ENCODE assay signal across 8 cellular contexts in genomic region chr1:157993179-157994080, GRCh38. TPM values are rescaled to one million over a fixed set of nuclear protein-coding genes. Genes with fewer than 3 reads are reported as not detected.
DNase-seq lines count a peak whose midpoint lies in the region; ATAC-seq and TF ChIP-seq lines count a peak whose summit lies in the region.

TSS of gene KIRREL1 (plus strand) at chr1:157993645. CDS start at chr1:157993677, 32 bp downstream.

- peaks cover 19% of the 10 kb centered on the region for H3K9me1 ChIP-seq in IMR-90 (ENCODE audit: insufficient read depth, low read length)

- intact Hi-C loops in IMR-90 (cut with micrococcal nuclease) (loop anchor here (1.0 to 2.0 kb wide), 2 partner anchors 25 to 26 kb away; no protein-coding TSS in a partner anchor), cardiac septum (cut with DNase I) (loop anchor here (2.0 to 10.0 kb wide), 3 partner anchors 25 to 121 kb away; no protein-coding TSS in a partner anchor), ovary (cut with DNase I) (loop anchor here in 1 of 4 donors (2.0 to 10.0 kb wide), 4 partner anchors 41 to 1861 kb away; no protein-coding TSS in a partner anchor)

- peak within 1 kb of the TSS; percentile 90 for H3K56ac ChIP-seq in IMR-90 (ENCODE audit: extremely low read depth, insufficient read depth, low read length)

- H3K9ac ChIP-seq in IMR-90 (ENCODE audit: low read depth, low read length), result peak within 1 kb of the TSS; percentile 97

- ATAC-seq in IMR-90 (ENCODE audit: low read depth) (peak; percentile 63), GM21529 (IDR thresholded peaks at IDR 0.05; ENCODE audit: unreplicated experiment) (no peak)
- peak; percentile 14 to 26 for ATAC-seq in activated naive CD4-positive, alpha-beta T cell treated with anti-CD3 and anti-CD28 coated beads, Interleukin-2, amount 50 U/mL, for 72 hours

- TF ChIP-seq EP300 in ovary (IDR thresholded peaks at IDR 0.05), result no peak

- H3K14ac ChIP-seq in IMR-90 (replicated peaks; ENCODE audit: low read depth, low read length), result peak within 1 kb of the TSS; percentile 96

- no peaks in the 10 kb centered on the region for H3K9me3 Mint-ChIP-seq in activated naive CD4-positive, alpha-beta T cell treated with anti-CD3 and anti-CD28 coated beads, Interleukin-2, amount 50 U/mL, for 72 hours

- peak within 1 kb of the TSS; percentile 93 for H3K4me2 ChIP-seq in IMR-90 (ENCODE audit: low read depth, low read length)

- no peak within 1 kb of the TSS for H3K27ac Mint-ChIP-seq in activated naive CD4-positive, alpha-beta T cell treated with anti-CD3 and anti-CD28 coated beads, Interleukin-2, amount 50 U/mL, for 72 hours

- 0% methylated on average over 23 of the region's 75 CpGs; no CpG with 5 or more reads in 1 of the 2 experiments for WGBS in IMR-90 (ENCODE audit: extremely low coverage in 2 of 2, insufficient read length in 1 of 2), 2 experiments
- 0 to 1% (median 1%) methylated on average over 57 to 75 of the region's 75 CpGs for WGBS in ovary, 3 donors

- in situ Hi-C loops in IMR-90 (cut with MboI; ENCODE audit: low sequenced_read_pairs), result loop anchor here (5.0 kb wide), 1 partner anchor 39 kb away; no protein-coding TSS in a partner anchor

- DNase-seq in IMR-90 (peak; percentile 65), cardiac septum (ENCODE audit: low spot score) (no peak), ovary (peak; percentile 78 to 84 (median 82)), pons (ENCODE audit: low spot score) (no peak), globus pallidus (ENCODE audit: low spot score) (no peak)
- DNase-seq in activated naive CD4-positive, alpha-beta T cell treated with anti-CD3 and anti-CD28 coated beads, Interleukin-2, amount 50 U/mL, for 72 hours (ENCODE audit: low spot score in 2 of 2), result no peak

- H2AK9ac ChIP-seq in IMR-90 (replicated peaks; ENCODE audit: low read depth, low read length, poor library complexity), result peak within 1 kb of the TSS; percentile 99

- H3K4me3 ChIP-seq in IMR-90 (ENCODE audit: insufficient read depth, low read depth, low read length), result peak within 1 kb of the TSS; percentile 95
- peak within 1 kb of the TSS; percentile 97 for H3K4me3 ChIP-seq in ovary

- peak within 1 kb of the TSS; percentile 90 for H2AK5ac ChIP-seq in IMR-90 (ENCODE audit: low read depth, low read length)

- peak within 1 kb of the TSS; percentile 88 for H2BK5ac ChIP-seq in IMR-90 (ENCODE audit: low read depth, low read length, poor library complexity, severe bottlenecking)

- H3K36me3 ChIP-seq in IMR-90 (ENCODE audit: control insufficient read depth, insufficient read depth, low read length) (no peaks in the 10 kb centered on the region), ovary (no peaks in the 10 kb centered on the region)

- H3K4me1 ChIP-seq in IMR-90 (ENCODE audit: control insufficient read depth, insufficient read depth, low read length) (peaks cover 10% of the 10 kb centered on the region), ovary (ENCODE audit: insufficient read depth) (peaks cover 20% of the 10 kb centered on the region)

- H3K27ac ChIP-seq in C4-2B, result peak within 1 kb of the TSS; percentile 58
- peak within 1 kb of the TSS; percentile 96 for H3K27ac ChIP-seq in IMR-90 (ENCODE audit: insufficient read depth, low read length)
- H3K27ac ChIP-seq in ovary, result peak within 1 kb of the TSS; percentile 95 to 97

- POLR2A ChIA-PET in IMR-90 (lab: Charles Lee; ENCODE audit: unreplicated experiment), result no interaction called here

- H2BK120ac ChIP-seq in IMR-90 (ENCODE audit: low read depth, low read length), result peak within 1 kb of the TSS; percentile 90

- CTCF ChIA-PET in IMR-90 (lab: Yijun Ruan, JAX), result interaction anchor here (0.6 to 5.1 kb wide), 9 partner anchors 9 to 128 kb away, joined by 3 to 35 read pairs (median 12); no protein-coding TSS in a partner anchor

- H3K9me3 ChIP-seq in IMR-90 (ENCODE audit: control insufficient read depth, insufficient read depth, low read length), result no peaks in the 10 kb centered on the region
- H3K9me3 ChIP-seq in ovary, result no peaks in the 10 kb centered on the region

- peak within 1 kb of the TSS; percentile 63 to 84 for H4K8ac ChIP-seq in IMR-90 (ENCODE audit: low read depth in 2 of 2, low read length in 2 of 2)

- H4K20me1 ChIP-seq in IMR-90 (ENCODE audit: insufficient read depth, low read length), result peaks cover 37% of the 10 kb centered on the region

- peak within 1 kb of the TSS; percentile 82 for H3K18ac ChIP-seq in IMR-90 (ENCODE audit: low read depth, low read length)

- H3K23ac ChIP-seq in IMR-90 (ENCODE audit: low read depth, low read length), result peak within 1 kb of the TSS; percentile 99

- 0 out of 2 replicates have a peak, but pooled peaks have one; percentile 1 for TF ChIP-seq RAD21 in IMR-90 (IDR thresholded peaks at IDR 0.05; ENCODE audit: low read length)

- H3K79me1 ChIP-seq in IMR-90 (ENCODE audit: low read depth in 1 of 2, low read length in 2 of 2), result peaks cover 0 to 41% of the 10 kb centered on the region in 2 experiments; a peak in 3 of 4 replicates

- peak within 1 kb of the TSS; percentile 91 for H2AFZ ChIP-seq in IMR-90 (replicated peaks; ENCODE audit: low read length, poor library complexity)

- dilution Hi-C loops in IMR-90 (cut with HindIII; ENCODE audit: low sequenced_read_pairs, unreplicated experiment), result no loop called here

- peak within 1 kb of the TSS; percentile 65 for H4K5ac ChIP-seq in IMR-90 (ENCODE audit: low read depth, low read length)

- BruUV-seq in IMR-90 (replicated peaks; lab: Mats Ljungman, UMichigan), result no TSS peak

- H3K36me3 Mint-ChIP-seq in activated naive CD4-positive, alpha-beta T cell treated with anti-CD3 and anti-CD28 coated beads, Interleukin-2, amount 50 U/mL, for 72 hours, result no peaks in the 10 kb centered on the region

- H3K27me3 ChIP-seq in IMR-90 (ENCODE audit: control insufficient read depth, insufficient read depth, low read length), result peaks cover 10% of the 10 kb centered on the region
- no peaks in the 10 kb centered on the region for H3K27me3 ChIP-seq in ovary

- H3K4ac ChIP-seq in IMR-90 (ENCODE audit: low read depth, low read length), result peak within 1 kb of the TSS; percentile 86

- no peak for TF ChIP-seq CTCF in C4-2B (conservative IDR thresholded peaks at IDR 0.05)
- no peak for TF ChIP-seq CTCF in IMR-90 (conservative IDR thresholded peaks at IDR 0.05; ENCODE audit: low read depth, low read length)
- no peak for TF ChIP-seq CTCF in ovary (IDR thresholded peaks at IDR 0.05)

- peak within 1 kb of the TSS; percentile 93 for H2BK15ac ChIP-seq in IMR-90 (ENCODE audit: low read depth, low read length)

- peak; percentile 75 for TF ChIP-seq POLR2A in IMR-90 (IDR thresholded peaks at IDR 0.05; ENCODE audit: low read depth, low read length)
- TF ChIP-seq POLR2A in ovary (IDR thresholded peaks at IDR 0.05), result peak; percentile 46

- H4K91ac ChIP-seq in IMR-90 (ENCODE audit: insufficient read depth, low read depth, low read length), result peak within 1 kb of the TSS; percentile 87

- peak within 1 kb of the TSS; percentile 87 for H2BK20ac ChIP-seq in IMR-90 (ENCODE audit: low read depth, low read length)

TF ChIP-seq in IMR-90, 13 proteins besides CTCF, POLR2A, EP300 and RAD21:
- TF ChIP-seq FOS (IDR thresholded peaks at IDR 0.05; ENCODE audit: low read depth, low read length), result no peak
- TF ChIP-seq CEBPB (IDR thresholded peaks at IDR 0.05; ENCODE audit: low read depth, low read length), result no peak
- no peak for TF ChIP-seq RFX5 (IDR thresholded peaks at IDR 0.05; ENCODE audit: low read depth, low read length)
- TF ChIP-seq BHLHE40 (IDR thresholded peaks at IDR 0.05; ENCODE audit: low read depth, low read length), result no peak
- peak; percentile 85 for TF ChIP-seq MXI1 (IDR thresholded peaks at IDR 0.05; ENCODE audit: borderline replicate concordance, low read depth, low read length)
- TF ChIP-seq SMC3 (IDR thresholded peaks at IDR 0.05; ENCODE audit: low read depth, low read length), result no peak; the same call in 1 of the 2 replicates
- no peak for TF ChIP-seq USF2 (IDR thresholded peaks at IDR 0.05; ENCODE audit: low read depth, low read length)
- TF ChIP-seq MAZ (IDR thresholded peaks at IDR 0.05; ENCODE audit: borderline replicate concordance, low read depth, low read length), result peak; percentile 76

RNA-seq across cellular contexts. Expression of gene KIRREL1, which starts in this region (rescaled TPM):
- 61.9 and 64.7 TPM in 2 replicates for total RNA-seq in IMR-90 (2012; rRNA removed)
- polyA plus RNA-seq in IMR-90 (2012; rRNA removed), result 58.1 and 64.6 TPM in 2 replicates
- polyA plus RNA-seq in IMR-90 (2012; cell fraction: cytosol; rRNA removed), result 38.9 and 51.3 TPM in 2 replicates
- 85.2 and 89.7 TPM in 2 replicates for polyA plus RNA-seq in IMR-90 (2012; cell fraction: nucleus; rRNA removed; ENCODE audit: low replicate concordance)
- under 1 TPM in 1 of 2 donors, not detected in 1; 0.08 TPM for total RNA-seq in activated naive CD4-positive, alpha-beta T cell treated with anti-CD3 and anti-CD28 coated beads, Interleukin-2, amount 50 U/mL, for 72 hours
- 10.9 TPM for total RNA-seq in cardiac septum
- 10 to 100 TPM; 29.9 to 90.0 (median 71.2) TPM for total RNA-seq in ovary
- 10 to 100 TPM; 36.1 to 45.5 TPM for polyA plus RNA-seq in ovary

Comparison
In these comparisons a context has a peak if more than half of its experiments do, and no peak if none do; other contexts are left out.
1. RNA of gene KIRREL1 (total RNA-seq): 29.9 to 90.0 TPM in ovary, 61.9 to 64.7 TPM in IMR-90 and 10.9 TPM in cardiac septum (single experiment); 0.08 TPM in activated naive CD4-positive, alpha-beta T cell treated with anti-CD3 and anti-CD28 coated beads, Interleukin-2, amount 50 U/mL, for 72 hours; every median in the first group is over 10 times any median in the second.
2. Peak in ATAC-seq in activated naive CD4-positive, alpha-beta T cell treated with anti-CD3 and anti-CD28 coated beads, Interleukin-2, amount 50 U/mL, for 72 hours; RNA of the gene not detected or under 1 TPM.
3. DNase-seq: peak in IMR-90 (single experiment) and ovary (5 of 5); none in activated naive CD4-positive, alpha-beta T cell treated with anti-CD3 and anti-CD28 coated beads, Interleukin-2, amount 50 U/mL, for 72 hours (0 of 2), cardiac septum (single experiment), pons (single experiment) and globus pallidus (single experiment).
4. Peak in every context shown above with its lines, with median percentiles within 50 percentile points of each other: H3K27ac ChIP-seq.